Comparison of ENCODE assay signal across 22 cellular contexts in the genomic region with DNA sequence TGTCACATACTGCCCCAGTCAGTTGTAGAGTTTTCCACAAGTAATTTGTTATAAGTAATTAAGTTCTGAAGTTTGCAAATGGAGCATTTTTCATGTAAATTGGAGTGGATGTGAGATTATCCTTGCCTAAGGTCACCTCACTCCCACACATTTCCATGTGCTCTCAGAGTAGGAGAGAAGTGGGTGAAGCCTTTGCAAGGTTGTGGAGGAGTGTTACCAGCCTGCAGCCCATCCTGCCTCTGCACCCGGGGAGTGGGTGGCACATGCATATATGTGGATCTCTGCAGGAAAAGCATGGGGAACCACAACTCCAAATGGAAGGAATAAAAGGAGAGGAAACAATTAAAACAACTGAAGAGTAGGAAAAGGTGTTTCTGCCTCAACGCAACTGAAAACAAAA.
DNase-seq lines count a peak whose midpoint lies in the region; ATAC-seq and TF ChIP-seq lines count a peak whose summit lies in the region.
"Had no signal": no experiment of that assay in that cellular context is flagged by ENCODE, and none has a peak within 500 bp of the region (broad histone marks: within the 10 kb centered on the region; RNA-seq: fewer than 3 reads in every experiment).

No MANE protein-coding gene starts in this region.

- H3K27me3 ChIP-seq in PC-3 (ENCODE audit: low read length) = no peaks in the 10 kb centered on the region
- H3K27me3 ChIP-seq: BLaER1 treated with 17β-estradiol and CSF1 and Interleukin-3, amounts not matched to agents 10 nM and 100 nM had no signal

- H3K4me3 ChIP-seq in HEK293 (ENCODE audit: low read depth, low read length) (no peak overlapping the region), PC-3 (ENCODE audit: low read length) (no peak overlapping the region)
- H3K4me3 ChIP-seq: BLaER1 treated with 17β-estradiol and CSF1 and Interleukin-3, amounts not matched to agents 10 nM and 100 nM; GM12878 had no signal

- H3K27me3 Mint-ChIP-seq in activated T-helper 2 cell treated with anti-CD3 and anti-CD28 coated beads, Interferon-gamma antibody, Interleukin-2, Interleukin-4, amounts not matched to agents 10 μg/mL and 5 μg/mL and 100 μg/mL, durations not matched to agents 14 hours and 24 hours and 36 hours (ENCODE audit: low read depth) = peaks cover 40% of the 10 kb centered on the region

- no peaks in the 10 kb centered on the region for H3K36me3 ChIP-seq in HEK293 (ENCODE audit: control insufficient read depth in 2 of 2, insufficient read depth in 1 of 2, low read length in 2 of 2)
- H3K36me3 ChIP-seq in PC-3 (ENCODE audit: low read depth, low read length) = no peaks in the 10 kb centered on the region
- H3K36me3 ChIP-seq: BLaER1 treated with 17β-estradiol and CSF1 and Interleukin-3, amounts not matched to agents 10 nM and 100 nM had no signal

- no peak overlapping the region for H3K9ac ChIP-seq in PC-3 (ENCODE audit: low read length)
- H3K9ac ChIP-seq: BLaER1 treated with 17β-estradiol and CSF1 and Interleukin-3, amounts not matched to agents 10 nM and 100 nM had no signal

- no TSS peak for BruUV-seq in PC-3 (replicated peaks; lab: Mats Ljungman, UMichigan)

- no peaks in the 10 kb centered on the region for H3K4me1 Mint-ChIP-seq in activated T-helper 2 cell treated with anti-CD3 and anti-CD28 coated beads, Interferon-gamma antibody, Interleukin-2, Interleukin-4, amounts not matched to agents 10 μg/mL and 5 μg/mL and 100 μg/mL, durations not matched to agents 14 hours and 24 hours and 36 hours (ENCODE audit: low read depth)
- H3K4me1 Mint-ChIP-seq: B cell; CD4-positive, alpha-beta memory T cell; CD4-positive, CD25-positive, alpha-beta regulatory T cell; CD8-positive, alpha-beta memory T cell had no signal

- peak; percentile 18 for DNase-seq in CD1c-positive myeloid dendritic cell (ENCODE audit: extremely low spot score)
- DNase-seq in activated T-helper 2 cell treated with anti-CD3 and anti-CD28 coated beads, Interferon-gamma antibody, Interleukin-2, Interleukin-4, amounts not matched to agents 10 μg/mL and 5 μg/mL and 100 μg/mL, durations not matched to agents 14 hours and 24 hours and 36 hours (ENCODE audit: low spot score) = no peak
- DNase-seq in middle frontal gyrus (ENCODE audit: extremely low spot score, low spot score) = no peak
- DNase-seq in PC-3 = no peak
- DNase-seq: 8988T; AML-193; Caco-2; Calu3; CD4-positive, alpha-beta memory T cell; CD4-positive, CD25-positive, alpha-beta regulatory T cell; CD8-positive, alpha-beta memory T cell; DMS153; DMS53; DMS79; DND-41; EL; GDM1 had no signal

- H3K27ac ChIP-seq in HEK293 (ENCODE audit: extremely low read depth, low read depth, low read length) (no peak overlapping the region), PC-3 (ENCODE audit: low read length) (no peak overlapping the region)
- H3K27ac ChIP-seq: BLaER1 treated with 17β-estradiol and CSF1 and Interleukin-3, amounts not matched to agents 10 nM and 100 nM; C4-2B had no signal

- no peak overlapping the region for H3K4me3 Mint-ChIP-seq in activated T-helper 2 cell treated with anti-CD3 and anti-CD28 coated beads, Interferon-gamma antibody, Interleukin-2, Interleukin-4, amounts not matched to agents 10 μg/mL and 5 μg/mL and 100 μg/mL, durations not matched to agents 14 hours and 24 hours and 36 hours (ENCODE audit: low read depth)
- H3K4me3 Mint-ChIP-seq: B cell; CD4-positive, alpha-beta memory T cell; CD4-positive, CD25-positive, alpha-beta regulatory T cell; CD8-positive, alpha-beta memory T cell had no signal

- H3K27ac Mint-ChIP-seq in activated T-helper 2 cell treated with anti-CD3 and anti-CD28 coated beads, Interferon-gamma antibody, Interleukin-2, Interleukin-4, amounts not matched to agents 10 μg/mL and 5 μg/mL and 100 μg/mL, durations not matched to agents 14 hours and 24 hours and 36 hours = no peak overlapping the region
- H3K27ac Mint-ChIP-seq: B cell; CD4-positive, alpha-beta memory T cell; CD4-positive, CD25-positive, alpha-beta regulatory T cell; CD8-positive, alpha-beta memory T cell had no signal

- H3K9me3 ChIP-seq in HEK293 (ENCODE audit: control insufficient read depth, insufficient read depth, low read depth, low read length) = no peaks in the 10 kb centered on the region
- H3K9me3 ChIP-seq in PC-3 (ENCODE audit: low read length) = no peaks in the 10 kb centered on the region
- H3K9me3 ChIP-seq: Caco-2 had no signal

- TF ChIP-seq CTCF in HEK293 (tag by site-specific recombination; IDR thresholded peaks at IDR 0.05) (no peak), PC-3 (conservative IDR thresholded peaks at IDR 0.05; ENCODE audit: low read depth, low read length) (no peak)

- no peak overlapping the region for H2AFZ ChIP-seq in PC-3 (ENCODE audit: low read length)

- H3K9me2 ChIP-seq in PC-3 (replicated peaks; ENCODE audit: low read length) = no peaks in the 10 kb centered on the region

- H3F3A ChIP-seq in PC-3 (ENCODE audit: low read length, unreplicated experiment) = no peaks in the 10 kb centered on the region

- intact Hi-C loops in activated T-helper 2 cell treated with anti-CD3 and anti-CD28 coated beads, Interferon-gamma antibody, Interleukin-2, Interleukin-4, amounts not matched to agents 10 μg/mL and 5 μg/mL and 100 μg/mL, durations not matched to agents 14 hours and 24 hours and 36 hours (cut with micrococcal nuclease) = loop anchor here (10.0 kb wide), 1 partner anchor 236 kb away; no protein-coding TSS in a partner anchor
- intact Hi-C loops in PC-3 (cut with micrococcal nuclease) = loop anchor here (10.0 kb wide), 1 partner anchor 686 kb away; no protein-coding TSS in a partner anchor

- H3K4me1 ChIP-seq in HEK293 (ENCODE audit: control insufficient read depth, insufficient read depth, low read length) = no peaks in the 10 kb centered on the region
- H3K4me1 ChIP-seq in PC-3 (ENCODE audit: insufficient read depth, low read length) = no peaks in the 10 kb centered on the region
- H3K4me1 ChIP-seq: Caco-2 had no signal

- ATAC-seq in PC-3 = no peak
- ATAC-seq: GM12878 had no signal

- H3K79me2 ChIP-seq in PC-3 (ENCODE audit: low read length) = no peaks in the 10 kb centered on the region

- no peak overlapping the region for H3K4me2 ChIP-seq in PC-3 (ENCODE audit: low read length)
- H3K4me2 ChIP-seq: BLaER1 treated with 17β-estradiol and CSF1 and Interleukin-3, amounts not matched to agents 10 nM and 100 nM had no signal

- no peaks in the 10 kb centered on the region for H3K36me3 Mint-ChIP-seq in activated T-helper 2 cell treated with anti-CD3 and anti-CD28 coated beads, Interferon-gamma antibody, Interleukin-2, Interleukin-4, amounts not matched to agents 10 μg/mL and 5 μg/mL and 100 μg/mL, durations not matched to agents 14 hours and 24 hours and 36 hours (ENCODE audit: low read depth)
- H3K36me3 Mint-ChIP-seq: CD4-positive, alpha-beta memory T cell; CD4-positive, CD25-positive, alpha-beta regulatory T cell had no signal

- CTCF ChIA-PET in HEK293 (lab: Yijun Ruan, JAX) = interaction anchor here (0.6 kb wide), 1 partner anchor 682 kb away, joined by 3 read pairs; no protein-coding TSS in a partner anchor
- CTCF ChIA-PET in PC-3 (lab: Charles Lee) = no interaction called here

- no peaks in the 10 kb centered on the region for H4K20me1 ChIP-seq in PC-3 (ENCODE audit: low read length)
- H4K20me1 ChIP-seq: BLaER1 treated with 17β-estradiol and CSF1 and Interleukin-3, amounts not matched to agents 10 nM and 100 nM had no signal

- no peaks in the 10 kb centered on the region for H3K9me3 Mint-ChIP-seq in activated T-helper 2 cell treated with anti-CD3 and anti-CD28 coated beads, Interferon-gamma antibody, Interleukin-2, Interleukin-4, amounts not matched to agents 10 μg/mL and 5 μg/mL and 100 μg/mL, durations not matched to agents 14 hours and 24 hours and 36 hours
- H3K9me3 Mint-ChIP-seq: CD8-positive, alpha-beta memory T cell had no signal

- POLR2A ChIA-PET in HEK293 (lab: Yijun Ruan, JAX) = no interaction called here
- POLR2A ChIA-PET in PC-3 (lab: Charles Lee; ENCODE audit: unreplicated experiment) = no interaction called here

TF ChIP-seq in HEK293, 187 proteins besides CTCF, POLR2A, EP300 and RAD21:
- TF ChIP-seq ZNF121 (tag by site-specific recombination; IDR thresholded peaks at IDR 0.05) = no peak
- TF ChIP-seq ZNF501 (tag by site-specific recombination; IDR thresholded peaks at IDR 0.05) = no peak
- TF ChIP-seq EGR2 (tag by site-specific recombination; IDR thresholded peaks at IDR 0.05; ENCODE audit: low read depth) = peak; percentile 86
- TF ChIP-seq ZFHX2 (tag by site-specific recombination; conservative IDR thresholded peaks at IDR 0.05) = peak; percentile 92
- no peak for TF ChIP-seq ZNF530 (tag by site-specific recombination; IDR thresholded peaks at IDR 0.05; ENCODE audit: low read depth)
TF ChIP-seq in HEK293: peak in this region for 2.
